20 cellular contexts compared by ENCODE assay signal in genomic region chr3:105521803-105522202, GRCh38.
DNase-seq lines count a peak whose midpoint lies in the region; ATAC-seq, FAIRE-seq and TF ChIP-seq lines count a peak whose summit lies in the region.
"Had no signal": no experiment of that assay in that cellular context is flagged by ENCODE, and none has a peak within 500 bp of the region (broad histone marks: within the 10 kb centered on the region; RNA-seq: fewer than 3 reads in every experiment).

No MANE protein-coding gene starts in this region.

- H3K27ac Mint-ChIP-seq in natural killer cell treated with Interleukin-12 subunit alpha and Interleukin-12 subunit beta and Interleukin-15 and Interleukin-18, amount 100 ng/mL, for 72 hours: no peak overlapping the region
- H3K27ac Mint-ChIP-seq in activated CD8-positive, alpha-beta T cell treated with anti-CD3 and anti-CD28 coated beads, Interleukin-2, amount 10 ng/mL, durations not matched to agents 7 days and 5 days: no peak overlapping the region
- H3K27ac Mint-ChIP-seq: B cell; CD8-positive, alpha-beta T cell; GM23338; HFFc6 had no signal

- peaks cover 16% of the 10 kb centered on the region for H3K36me3 ChIP-seq in osteoblast (ENCODE audit: insufficient read depth, low read length)
- no peaks in the 10 kb centered on the region for H3K36me3 ChIP-seq in H7 (replicated peaks; ENCODE audit: control insufficient read depth, insufficient read depth, low read length)

- H3K4me3 ChIP-seq in osteoblast (ENCODE audit: insufficient read depth, low read length) (no peak overlapping the region), H7 (ENCODE audit: insufficient read depth, low read depth, low read length) (no peak overlapping the region)
- H3K4me3 ChIP-seq: BLaER1 treated with 17β-estradiol and CSF1 and Interleukin-3, amounts not matched to agents 10 nM and 100 nM; GM23338 had no signal

- no peaks in the 10 kb centered on the region for H3K27me3 Mint-ChIP-seq in natural killer cell treated with Interleukin-12 subunit alpha and Interleukin-12 subunit beta and Interleukin-15 and Interleukin-18, amount 100 ng/mL, for 72 hours
- H3K27me3 Mint-ChIP-seq in activated CD8-positive, alpha-beta T cell treated with anti-CD3 and anti-CD28 coated beads, Interleukin-2, amount 10 ng/mL, durations not matched to agents 7 days and 5 days (ENCODE audit: low read depth): no peaks in the 10 kb centered on the region
- H3K27me3 Mint-ChIP-seq: B cell had no signal

- POLR2A ChIA-PET in activated CD8-positive, alpha-beta T cell treated with anti-CD3 and anti-CD28 coated beads, Interleukin-2, amount 10 ng/mL, durations not matched to agents 7 days and 5 days (lab: Charles Lee): no interaction called here

- peak; percentile 52 for FAIRE-seq in GM12891 (lab: Jason Lieb, UNC)
- FAIRE-seq: GM19239, H54 had no signal

- H3K27me3 ChIP-seq in layer of hippocampus (ENCODE audit: control insufficient read depth, insufficient read depth, low read length) (no peaks in the 10 kb centered on the region), osteoblast (ENCODE audit: insufficient read depth, low read length) (no peaks in the 10 kb centered on the region), H7 (ENCODE audit: control insufficient read depth, insufficient read depth, low read length) (no peaks in the 10 kb centered on the region)
- H3K27me3 ChIP-seq: BLaER1 treated with 17β-estradiol and CSF1 and Interleukin-3, amounts not matched to agents 10 nM and 100 nM had no signal

- peaks cover 60% of the 10 kb centered on the region for H3K79me2 ChIP-seq in osteoblast (ENCODE audit: insufficient read depth, low read length)

- no peak for TF ChIP-seq CTCF in osteoblast (IDR thresholded peaks at IDR 0.05; ENCODE audit: extremely low read depth, low read depth, low read length)

- no peak for ATAC-seq in natural killer cell treated with Interleukin-12 subunit alpha and Interleukin-12 subunit beta and Interleukin-15 and Interleukin-18, amount 100 ng/mL, for 72 hours
- ATAC-seq in activated CD8-positive, alpha-beta T cell treated with anti-CD3 and anti-CD28 coated beads, Interleukin-2, amount 10 ng/mL, durations not matched to agents 7 days and 5 days: no peak
- ATAC-seq: CD8-positive, alpha-beta T cell; GM23338; HCT116 had no signal

- peak overlapping the region; percentile 27 for H3K27ac ChIP-seq in layer of hippocampus (ENCODE audit: low read depth, low read length)
- no peak overlapping the region for H3K27ac ChIP-seq in osteoblast (ENCODE audit: low read depth, low read length)
- H3K27ac ChIP-seq: BLaER1 treated with 17β-estradiol and CSF1 and Interleukin-3, amounts not matched to agents 10 nM and 100 nM; HL-60 had no signal

- no peaks in the 10 kb centered on the region for H3K4me1 Mint-ChIP-seq in natural killer cell treated with Interleukin-12 subunit alpha and Interleukin-12 subunit beta and Interleukin-15 and Interleukin-18, amount 100 ng/mL, for 72 hours (ENCODE audit: low read depth in 2 of 2)
- peaks cover 3% of the 10 kb centered on the region for H3K4me1 Mint-ChIP-seq in activated CD8-positive, alpha-beta T cell treated with anti-CD3 and anti-CD28 coated beads, Interleukin-2, amount 10 ng/mL, durations not matched to agents 7 days and 5 days (ENCODE audit: low read depth)

- no peaks in the 10 kb centered on the region for H3K9me3 ChIP-seq in osteoblast (ENCODE audit: low read depth, low read length)
- H3K9me3 ChIP-seq: BLaER1 treated with 17β-estradiol and CSF1 and Interleukin-3, amounts not matched to agents 10 nM and 100 nM had no signal

- CTCF ChIA-PET in activated CD8-positive, alpha-beta T cell treated with anti-CD3 and anti-CD28 coated beads, Interleukin-2, amount 10 ng/mL, durations not matched to agents 7 days and 5 days (lab: Charles Lee): no interaction called here

- H4K20me1 ChIP-seq in osteoblast (ENCODE audit: insufficient read depth, low read length): no peaks in the 10 kb centered on the region

- no peaks in the 10 kb centered on the region for H3K36me3 Mint-ChIP-seq in natural killer cell treated with Interleukin-12 subunit alpha and Interleukin-12 subunit beta and Interleukin-15 and Interleukin-18, amount 100 ng/mL, for 72 hours
- H3K36me3 Mint-ChIP-seq in activated CD8-positive, alpha-beta T cell treated with anti-CD3 and anti-CD28 coated beads, Interleukin-2, amount 10 ng/mL, durations not matched to agents 7 days and 5 days (ENCODE audit: low read depth): no peaks in the 10 kb centered on the region
- H3K36me3 Mint-ChIP-seq: CD8-positive, alpha-beta T cell had no signal

- H3K9me3 Mint-ChIP-seq in natural killer cell treated with Interleukin-12 subunit alpha and Interleukin-12 subunit beta and Interleukin-15 and Interleukin-18, amount 100 ng/mL, for 72 hours: no peaks in the 10 kb centered on the region
- no peaks in the 10 kb centered on the region for H3K9me3 Mint-ChIP-seq in activated CD8-positive, alpha-beta T cell treated with anti-CD3 and anti-CD28 coated beads, Interleukin-2, amount 10 ng/mL, durations not matched to agents 7 days and 5 days (ENCODE audit: insufficient read depth)
- H3K9me3 Mint-ChIP-seq: CD8-positive, alpha-beta T cell; GM23338; HFFc6 had no signal

- no peak overlapping the region for H3K4me3 Mint-ChIP-seq in natural killer cell treated with Interleukin-12 subunit alpha and Interleukin-12 subunit beta and Interleukin-15 and Interleukin-18, amount 100 ng/mL, for 72 hours
- H3K4me3 Mint-ChIP-seq in activated CD8-positive, alpha-beta T cell treated with anti-CD3 and anti-CD28 coated beads, Interleukin-2, amount 10 ng/mL, durations not matched to agents 7 days and 5 days: no peak overlapping the region
- H3K4me3 Mint-ChIP-seq: B cell; CD8-positive, alpha-beta T cell; GM23338; HFFc6 had no signal

- DNase-seq in GM12891 (ENCODE audit: insufficient read length, low spot score) (no peak), osteoblast (ENCODE audit: insufficient read length, low spot score, missing footprints) (peak; percentile 46), nucleus accumbens (lab: John Stamatoyannopoulos, UW) (no peak), H7 (no peak)
- no peak for DNase-seq in natural killer cell treated with Interleukin-12 subunit alpha and Interleukin-12 subunit beta and Interleukin-15 and Interleukin-18, amount 100 ng/mL, for 72 hours (ENCODE audit: low spot score)
- no peak for DNase-seq in activated CD8-positive, alpha-beta T cell treated with anti-CD3 and anti-CD28 coated beads, Interleukin-2, amount 10 ng/mL, durations not matched to agents 7 days and 5 days
- DNase-seq: 8988T; Calu3; CD8-positive, alpha-beta T cell; DMS79 treated with DMSO at 0.1 percent for 48 hours; GF-D8; HFFc6 had no signal

- no peak overlapping the region for H3K4me2 ChIP-seq in osteoblast (ENCODE audit: insufficient read depth, low read length)
- H3K4me2 ChIP-seq: BLaER1 treated with 17β-estradiol and CSF1 and Interleukin-3, amounts not matched to agents 10 nM and 100 nM; GM23338 had no signal

- peaks cover 13% of the 10 kb centered on the region for H3K4me1 ChIP-seq in osteoblast (ENCODE audit: insufficient read depth, low read length)
- H3K4me1 ChIP-seq: BLaER1 treated with 17β-estradiol and CSF1 and Interleukin-3, amounts not matched to agents 10 nM and 100 nM had no signal

- TF ChIP-seq POLR2A in GM12891 (IDR thresholded peaks at IDR 0.05; ENCODE audit: low read depth, low read length): no peak

- H2AFZ ChIP-seq in osteoblast (ENCODE audit: low read length): no peak overlapping the region
- H2AFZ ChIP-seq: GM23338 had no signal

TF ChIP-seq in GM12891, 5 proteins besides CTCF, POLR2A, EP300 and RAD21:
- TF ChIP-seq PAX5 (IDR thresholded peaks at IDR 0.05; ENCODE audit: insufficient read depth, low read length, severe bottlenecking) (no peak), POU2F2 (IDR thresholded peaks at IDR 0.05; ENCODE audit: low read depth, low read length) (no peak), POLR2AphosphoS5 (IDR thresholded peaks at IDR 0.05; ENCODE audit: low read depth, low read length) (no peak), TAF1 (IDR thresholded peaks at IDR 0.05; ENCODE audit: low read depth, low read length) (no peak), SPI1 (IDR thresholded peaks at IDR 0.05; ENCODE audit: low read depth, low read length) (no peak)
TF ChIP-seq in GM12891: peak in this region for 0.
